ENCODE assay signal across 2 cellular contexts in the genomic region with DNA sequence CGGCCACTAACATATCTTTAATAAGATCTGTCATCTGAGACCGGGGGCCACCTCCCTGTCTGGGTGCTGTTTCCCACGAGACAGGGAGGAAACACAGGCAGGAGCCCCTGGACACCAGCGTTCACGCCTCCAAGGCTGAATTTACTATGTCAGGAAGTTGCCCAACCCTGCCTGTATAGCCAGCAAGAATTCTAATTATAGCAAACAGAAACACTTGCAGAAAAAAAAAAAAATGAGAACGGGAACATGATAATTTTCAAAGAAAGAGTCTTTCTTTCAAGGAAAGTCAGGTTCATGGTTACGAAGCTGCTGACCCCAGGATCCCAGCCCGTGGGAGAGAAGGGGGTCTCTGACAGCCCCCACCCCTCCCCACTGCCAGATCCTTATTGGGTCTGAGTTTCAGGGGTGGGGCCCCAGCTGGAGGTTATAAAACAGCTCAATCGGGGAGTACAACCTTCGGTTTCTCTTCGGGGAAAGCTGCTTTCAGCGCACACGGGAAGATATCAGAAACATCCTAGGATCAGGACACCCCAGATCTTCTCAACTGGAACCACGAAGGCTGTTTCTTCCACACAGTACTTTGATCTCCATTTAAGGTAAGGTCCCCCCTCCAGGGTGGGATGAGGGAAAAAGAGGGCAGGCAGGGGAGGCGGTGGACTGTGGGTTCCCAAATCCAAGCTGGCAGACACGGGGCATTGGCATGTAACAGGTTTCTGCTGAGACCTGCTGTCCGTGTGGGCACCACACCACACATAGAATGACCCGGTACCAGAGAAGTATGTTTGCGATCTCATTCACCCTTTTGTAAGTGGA.
TF ChIP-seq lines count a peak whose summit lies in the region.

A gene (plus strand): TSS at position 455 of the 813 bp plus-strand sequence. CDS start 4,981 bp downstream, outside the sequence.

TF ChIP-seq in SK-N-SH, 30 proteins besides CTCF, POLR2A, EP300 and RAD21 (continued from another document):
- TF ChIP-seq FOSL2 (IDR thresholded peaks at IDR 0.05; ENCODE audit: borderline replicate concordance, low read depth) (no peak), RCOR1 (IDR thresholded peaks at IDR 0.05; ENCODE audit: low read length) (no peak), ELF1 (IDR thresholded peaks at IDR 0.05) (no peak), NRF1 (IDR thresholded peaks at IDR 0.05; ENCODE audit: low read depth, low read length) (no peak), SIN3A (IDR thresholded peaks at IDR 0.05; ENCODE audit: borderline replicate concordance, low read depth, low read length) (no peak), MEF2A (IDR thresholded peaks at IDR 0.05; ENCODE audit: borderline replicate concordance, low read depth) (no peak), TAF1 (IDR thresholded peaks at IDR 0.05; ENCODE audit: borderline replicate concordance, low read depth, low read length) (no peak), CHD2 (IDR thresholded peaks at IDR 0.05; ENCODE audit: low read length, partially characterized antibody) (no peak), RFX5 (IDR thresholded peaks at IDR 0.05; ENCODE audit: low read length) (no peak), YY1 (IDR thresholded peaks at IDR 0.05; ENCODE audit: low read depth) (no peak), FOXJ3 (CRISPR knock-in tag; IDR thresholded peaks at IDR 0.05) (no peak), MXI1 (IDR thresholded peaks at IDR 0.05; ENCODE audit: low read depth, low read length) (no peak), JUND (IDR thresholded peaks at IDR 0.05) (no peak), POLR2AphosphoS5 (IDR thresholded peaks at IDR 0.05; ENCODE audit: low read depth, low read length) (no peak)
- TF ChIP-seq, protein P1, sequence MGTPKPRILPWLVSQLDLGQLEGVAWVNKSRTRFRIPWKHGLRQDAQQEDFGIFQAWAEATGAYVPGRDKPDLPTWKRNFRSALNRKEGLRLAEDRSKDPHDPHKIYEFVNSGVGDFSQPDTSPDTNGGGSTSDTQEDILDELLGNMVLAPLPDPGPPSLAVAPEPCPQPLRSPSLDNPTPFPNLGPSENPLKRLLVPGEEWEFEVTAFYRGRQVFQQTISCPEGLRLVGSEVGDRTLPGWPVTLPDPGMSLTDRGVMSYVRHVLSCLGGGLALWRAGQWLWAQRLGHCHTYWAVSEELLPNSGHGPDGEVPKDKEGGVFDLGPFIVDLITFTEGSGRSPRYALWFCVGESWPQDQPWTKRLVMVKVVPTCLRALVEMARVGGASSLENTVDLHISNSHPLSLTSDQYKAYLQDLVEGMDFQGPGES (IDR thresholded peaks at IDR 0.05; ENCODE audit: low read depth, low read length) = no peak
- TF ChIP-seq, protein P2, sequence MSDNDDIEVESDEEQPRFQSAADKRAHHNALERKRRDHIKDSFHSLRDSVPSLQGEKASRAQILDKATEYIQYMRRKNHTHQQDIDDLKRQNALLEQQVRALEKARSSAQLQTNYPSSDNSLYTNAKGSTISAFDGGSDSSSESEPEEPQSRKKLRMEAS (IDR thresholded peaks at IDR 0.05; ENCODE audit: low read depth) = no peak
- TF ChIP-seq, protein P3, sequence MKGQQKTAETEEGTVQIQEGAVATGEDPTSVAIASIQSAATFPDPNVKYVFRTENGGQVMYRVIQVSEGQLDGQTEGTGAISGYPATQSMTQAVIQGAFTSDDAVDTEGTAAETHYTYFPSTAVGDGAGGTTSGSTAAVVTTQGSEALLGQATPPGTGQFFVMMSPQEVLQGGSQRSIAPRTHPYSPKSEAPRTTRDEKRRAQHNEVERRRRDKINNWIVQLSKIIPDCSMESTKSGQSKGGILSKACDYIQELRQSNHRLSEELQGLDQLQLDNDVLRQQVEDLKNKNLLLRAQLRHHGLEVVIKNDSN (IDR thresholded peaks at IDR 0.05; ENCODE audit: borderline replicate concordance, low read depth) = no peak

TF ChIP-seq in SK-N-SH treated with all-trans-retinoic acid at 6 μM for 48 hours, 23 proteins besides CTCF, POLR2A, EP300 and RAD21 (continued from another document):
- TF ChIP-seq, protein P4, sequence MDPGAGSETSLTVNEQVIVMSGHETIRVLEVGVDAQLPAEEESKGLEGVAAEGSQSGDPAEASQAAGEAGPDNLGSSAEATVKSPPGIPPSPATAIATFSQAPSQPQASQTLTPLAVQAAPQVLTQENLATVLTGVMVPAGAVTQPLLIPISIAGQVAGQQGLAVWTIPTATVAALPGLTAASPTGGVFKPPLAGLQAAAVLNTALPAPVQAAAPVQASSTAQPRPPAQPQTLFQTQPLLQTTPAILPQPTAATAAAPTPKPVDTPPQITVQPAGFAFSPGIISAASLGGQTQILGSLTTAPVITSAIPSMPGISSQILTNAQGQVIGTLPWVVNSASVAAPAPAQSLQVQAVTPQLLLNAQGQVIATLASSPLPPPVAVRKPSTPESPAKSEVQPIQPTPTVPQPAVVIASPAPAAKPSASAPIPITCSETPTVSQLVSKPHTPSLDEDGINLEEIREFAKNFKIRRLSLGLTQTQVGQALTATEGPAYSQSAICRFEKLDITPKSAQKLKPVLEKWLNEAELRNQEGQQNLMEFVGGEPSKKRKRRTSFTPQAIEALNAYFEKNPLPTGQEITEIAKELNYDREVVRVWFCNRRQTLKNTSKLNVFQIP (CRISPR knock-in tag; IDR thresholded peaks at IDR 0.05; ENCODE audit: borderline replicate concordance, low read depth) = no peak
- TF ChIP-seq BACH2 (CRISPR knock-in tag; IDR thresholded peaks at IDR 0.05; ENCODE audit: borderline replicate concordance) = no peak
- TF ChIP-seq, protein P5, sequence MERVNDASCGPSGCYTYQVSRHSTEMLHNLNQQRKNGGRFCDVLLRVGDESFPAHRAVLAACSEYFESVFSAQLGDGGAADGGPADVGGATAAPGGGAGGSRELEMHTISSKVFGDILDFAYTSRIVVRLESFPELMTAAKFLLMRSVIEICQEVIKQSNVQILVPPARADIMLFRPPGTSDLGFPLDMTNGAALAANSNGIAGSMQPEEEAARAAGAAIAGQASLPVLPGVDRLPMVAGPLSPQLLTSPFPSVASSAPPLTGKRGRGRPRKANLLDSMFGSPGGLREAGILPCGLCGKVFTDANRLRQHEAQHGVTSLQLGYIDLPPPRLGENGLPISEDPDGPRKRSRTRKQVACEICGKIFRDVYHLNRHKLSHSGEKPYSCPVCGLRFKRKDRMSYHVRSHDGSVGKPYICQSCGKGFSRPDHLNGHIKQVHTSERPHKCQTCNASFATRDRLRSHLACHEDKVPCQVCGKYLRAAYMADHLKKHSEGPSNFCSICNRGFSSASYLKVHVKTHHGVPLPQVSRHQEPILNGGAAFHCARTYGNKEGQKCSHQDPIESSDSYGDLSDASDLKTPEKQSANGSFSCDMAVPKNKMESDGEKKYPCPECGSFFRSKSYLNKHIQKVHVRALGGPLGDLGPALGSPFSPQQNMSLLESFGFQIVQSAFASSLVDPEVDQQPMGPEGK (CRISPR knock-in tag; IDR thresholded peaks at IDR 0.05; ENCODE audit: borderline replicate concordance) = no peak
- TF ChIP-seq OSR1 (CRISPR knock-in tag; IDR thresholded peaks at IDR 0.05) = no peak
- TF ChIP-seq ZFP3 (CRISPR knock-in tag; IDR thresholded peaks at IDR 0.05) = no peak
- no peak for TF ChIP-seq CSDC2 (CRISPR knock-in tag; IDR thresholded peaks at IDR 0.05)
- no peak for TF ChIP-seq ZNF565 (CRISPR knock-in tag; conservative IDR thresholded peaks at IDR 0.05; ENCODE audit: low read depth)
- no peak for TF ChIP-seq TCF4 (CRISPR knock-in tag; IDR thresholded peaks at IDR 0.05; ENCODE audit: borderline replicate concordance)
- TF ChIP-seq, protein P6, sequence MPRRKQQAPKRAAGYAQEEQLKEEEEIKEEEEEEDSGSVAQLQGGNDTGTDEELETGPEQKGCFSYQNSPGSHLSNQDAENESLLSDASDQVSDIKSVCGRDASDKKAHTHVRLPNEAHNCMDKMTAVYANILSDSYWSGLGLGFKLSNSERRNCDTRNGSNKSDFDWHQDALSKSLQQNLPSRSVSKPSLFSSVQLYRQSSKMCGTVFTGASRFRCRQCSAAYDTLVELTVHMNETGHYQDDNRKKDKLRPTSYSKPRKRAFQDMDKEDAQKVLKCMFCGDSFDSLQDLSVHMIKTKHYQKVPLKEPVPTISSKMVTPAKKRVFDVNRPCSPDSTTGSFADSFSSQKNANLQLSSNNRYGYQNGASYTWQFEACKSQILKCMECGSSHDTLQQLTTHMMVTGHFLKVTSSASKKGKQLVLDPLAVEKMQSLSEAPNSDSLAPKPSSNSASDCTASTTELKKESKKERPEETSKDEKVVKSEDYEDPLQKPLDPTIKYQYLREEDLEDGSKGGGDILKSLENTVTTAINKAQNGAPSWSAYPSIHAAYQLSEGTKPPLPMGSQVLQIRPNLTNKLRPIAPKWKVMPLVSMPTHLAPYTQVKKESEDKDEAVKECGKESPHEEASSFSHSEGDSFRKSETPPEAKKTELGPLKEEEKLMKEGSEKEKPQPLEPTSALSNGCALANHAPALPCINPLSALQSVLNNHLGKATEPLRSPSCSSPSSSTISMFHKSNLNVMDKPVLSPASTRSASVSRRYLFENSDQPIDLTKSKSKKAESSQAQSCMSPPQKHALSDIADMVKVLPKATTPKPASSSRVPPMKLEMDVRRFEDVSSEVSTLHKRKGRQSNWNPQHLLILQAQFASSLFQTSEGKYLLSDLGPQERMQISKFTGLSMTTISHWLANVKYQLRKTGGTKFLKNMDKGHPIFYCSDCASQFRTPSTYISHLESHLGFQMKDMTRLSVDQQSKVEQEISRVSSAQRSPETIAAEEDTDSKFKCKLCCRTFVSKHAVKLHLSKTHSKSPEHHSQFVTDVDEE (CRISPR knock-in tag; IDR thresholded peaks at IDR 0.05) = no peak
- no peak for TF ChIP-seq ESRRG (CRISPR knock-in tag; IDR thresholded peaks at IDR 0.05)
- no peak for TF ChIP-seq GLIS3 (CRISPR knock-in tag; IDR thresholded peaks at IDR 0.05)
- no peak for TF ChIP-seq ARNTL (CRISPR knock-in tag; IDR thresholded peaks at IDR 0.05; ENCODE audit: borderline replicate concordance, low read depth)
- no peak for TF ChIP-seq SNAI2 (CRISPR knock-in tag; IDR thresholded peaks at IDR 0.05)
